In genomic region chrX:88746925-88747324, GRCh38 we compare ENCODE assay signal across 25 cellular contexts. TPM values are rescaled to one million over a fixed set of nuclear protein-coding genes. Genes with fewer than 3 reads are reported as not detected.
"Had no signal": no experiment of that assay in that cellular context is flagged by ENCODE, and none has a peak within 500 bp of the region (broad histone marks: within the 10 kb centered on the region; RNA-seq: fewer than 3 reads in every experiment).

Gene CPXCR1, plus strand, starts transcription at chrX:88747225. Its CDS starts 6,190 bp downstream, at chrX:88753415.

- H3K9me3 ChIP-seq: SJSA1 had no signal

- H3K36me3 ChIP-seq: SJSA1 had no signal

- DNase-seq: IMR-90, Kasumi-1, KG1, NCI-H1092, NCI-H1105 treated with DMSO at 0.1 percent for 48 hours, NCI-H1417 treated with DMSO at 0.1 percent for 48 hours, NCI-H146, NCI-H1694 treated with DMSO at 0.1 percent for 48 hours, NCI-H1930, NCI-H2081, NCI-H2107, NCI-H2227 treated with DMSO at 0.1 percent for 48 hours, NCI-H524, NCI-H526 treated with DMSO at 0.1 percent for 48 hours, NCI-H748 treated with DMSO at 0.1 percent for 48 hours, Right ventricle myocardium superior, RPMI8226, SIG-M5 had no signal

- H3K27ac ChIP-seq: SJSA1, SK-N-MC had no signal

- H3K27me3 ChIP-seq: SJSA1 had no signal

- H3K4me1 ChIP-seq: SJSA1 had no signal

- FAIRE-seq: HepG2, RCC 7860 had no signal

- H3K4me3 ChIP-seq: SJSA1, SK-N-MC had no signal

- ATAC-seq: HepG2 had no signal

RNA-seq across cellular contexts. Expression of gene CPXCR1, which starts in this region (rescaled TPM):
- total RNA-seq: HepG2, HT-29, IMR-90, M059J, NCI-H460, Right ventricle myocardium superior, SJSA1 had no signal
- polyA plus RNA-seq: HepG2, IMR-90 had no signal
